8 cellular contexts compared by ENCODE assay signal in genomic region chr19:46346821-46347571, GRCh38. TPM values are rescaled to one million over a fixed set of nuclear protein-coding genes. Genes with fewer than 3 reads are reported as not detected.
DNase-seq lines count a peak whose midpoint lies in the region; ATAC-seq and TF ChIP-seq lines count a peak whose summit lies in the region.

A gene with protein sequence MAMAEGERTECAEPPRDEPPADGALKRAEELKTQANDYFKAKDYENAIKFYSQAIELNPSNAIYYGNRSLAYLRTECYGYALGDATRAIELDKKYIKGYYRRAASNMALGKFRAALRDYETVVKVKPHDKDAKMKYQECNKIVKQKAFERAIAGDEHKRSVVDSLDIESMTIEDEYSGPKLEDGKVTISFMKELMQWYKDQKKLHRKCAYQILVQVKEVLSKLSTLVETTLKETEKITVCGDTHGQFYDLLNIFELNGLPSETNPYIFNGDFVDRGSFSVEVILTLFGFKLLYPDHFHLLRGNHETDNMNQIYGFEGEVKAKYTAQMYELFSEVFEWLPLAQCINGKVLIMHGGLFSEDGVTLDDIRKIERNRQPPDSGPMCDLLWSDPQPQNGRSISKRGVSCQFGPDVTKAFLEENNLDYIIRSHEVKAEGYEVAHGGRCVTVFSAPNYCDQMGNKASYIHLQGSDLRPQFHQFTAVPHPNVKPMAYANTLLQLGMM (plus strand): TSS chr19:46347087. CDS start chr19:46347097, 10 bp downstream.

- H3K4me1 Mint-ChIP-seq in Caco-2 (ENCODE audit: low read depth, unreplicated experiment) = peaks cover 28% of the 10 kb centered on the region

- H3K27ac ChIP-seq in OCI-LY7 (ENCODE audit: low read depth, low read length, poor library complexity, severe bottlenecking) = peak within 1 kb of the TSS; percentile 75

- TF ChIP-seq CTCF in Caco-2 (IDR thresholded peaks at IDR 0.05; ENCODE audit: insufficient read depth in 1 of 2, low read depth in 1 of 2, low read length in 1 of 2, severe bottlenecking in 1 of 2, unreplicated experiment in 1 of 2) = peak; percentile 79 to 95
- TF ChIP-seq CTCF in OCI-LY7 (conservative IDR thresholded peaks at IDR 0.05; ENCODE audit: low read length) = peak; percentile 100

- H3K27ac Mint-ChIP-seq in Caco-2 (ENCODE audit: unreplicated experiment) = peak within 1 kb of the TSS; percentile 78

- peaks cover 4% of the 10 kb centered on the region; the same call in 1 of the 2 replicates for H3K4me1 ChIP-seq in Caco-2
- H3K4me1 ChIP-seq in OCI-LY7 (ENCODE audit: insufficient read depth, low read length, poor library complexity, severe bottlenecking) = peaks cover 49% of the 10 kb centered on the region

- intact Hi-C loops in Caco-2 (cut with micrococcal nuclease; ENCODE audit: unreplicated experiment) = loop anchor here (2.0 kb wide), 2 partner anchors 42 to 66 kb away; no protein-coding TSS in a partner anchor
- intact Hi-C loops in OCI-LY7 (cut with micrococcal nuclease; ENCODE audit: unreplicated experiment) = loop anchor here (2.0 kb wide), 1 partner anchor 48 kb away; no protein-coding TSS in a partner anchor

- H3K36me3 ChIP-seq in Caco-2 (ENCODE audit: control insufficient read depth, insufficient read depth, low read length) (no peaks in the 10 kb centered on the region), OCI-LY7 (ENCODE audit: insufficient read depth, low read length) (peaks cover 20% of the 10 kb centered on the region)

- peak within 1 kb of the TSS; percentile 70 for H3K4me3 ChIP-seq in Caco-2 (ENCODE audit: low read depth, low read length)
- H3K4me3 ChIP-seq in OCI-LY7 (ENCODE audit: low read depth, low read length, poor library complexity, severe bottlenecking) = peak within 1 kb of the TSS; percentile 100

- peak; percentile 56 for ATAC-seq in GM21381 (IDR thresholded peaks at IDR 0.05; ENCODE audit: unreplicated experiment)

- peaks cover 17% of the 10 kb centered on the region for H3K36me3 Mint-ChIP-seq in Caco-2 (ENCODE audit: insufficient read depth, unreplicated experiment)

- DNase-seq in Caco-2 = peak; percentile 96 to 97
- DNase-seq in HuH-7.5 (ENCODE audit: low spot score) = peak; percentile 95
- DNase-seq in OCI-LY7 (ENCODE audit: low spot score) = peak; percentile 96
- DNase-seq in activated T-cell treated with anti-CD3 and anti-CD28 coated beads for 1 hour (ENCODE audit: low read depth) = peak; percentile 74
- DNase-seq in epidermal melanocyte (ENCODE audit: insufficient read length, low spot score) = peak; percentile 97
- DNase-seq in middle frontal gyrus (ENCODE audit: extremely low spot score, low spot score) = peak; percentile 74
- peak; percentile 87 for DNase-seq in stimulated activated CD8-positive, alpha-beta memory T cell treated with anti-CD3 and anti-CD28 coated beads, Interleukin-2, amount 100 ng/mL, for 48 hours (ENCODE audit: low read depth in 2 of 2)

- H3K4me2 ChIP-seq in OCI-LY7 (ENCODE audit: low read length) = peak within 1 kb of the TSS; percentile 95

- H3K27me3 ChIP-seq in Caco-2 (replicated peaks; ENCODE audit: control insufficient read depth, insufficient read depth, low read length) = no peaks in the 10 kb centered on the region

- H3K4me3 Mint-ChIP-seq in Caco-2 (ENCODE audit: unreplicated experiment) = peak within 1 kb of the TSS; percentile 92

- no peaks in the 10 kb centered on the region for H3K9me3 ChIP-seq in Caco-2
- H3K9me3 ChIP-seq in OCI-LY7 (ENCODE audit: low read length) = no peaks in the 10 kb centered on the region

- CTCF ChIA-PET in Caco-2 (lab: Charles Lee) (interaction anchor here (0.6 to 1.4 kb wide), 7 partner anchors 8 to 541 kb away, joined by 3 to 10 read pairs (median 4); partner anchors contain the start of gene DACT3), OCI-LY7 (lab: Charles Lee; ENCODE audit: unreplicated experiment) (no interaction called here)

- BruUV-seq in Caco-2 (replicated peaks; lab: Mats Ljungman, UMichigan) (no TSS peak), OCI-LY7 (replicated peaks; lab: Mats Ljungman, UMichigan) (no TSS peak)

- H4K20me1 ChIP-seq in OCI-LY7 (ENCODE audit: insufficient read depth, low read length) = 0 out of 2 replicates have a peak, but pooled peaks cover 5% of the 10 kb centered on the region

- H2AFZ ChIP-seq in OCI-LY7 (ENCODE audit: low read length) = peak within 1 kb of the TSS; percentile 64

- peaks cover 3% of the 10 kb centered on the region for H3K27me3 Mint-ChIP-seq in Caco-2 (ENCODE audit: insufficient read depth, unreplicated experiment)

- POLR2A ChIA-PET in Caco-2 (lab: Charles Lee) = no interaction called here
- POLR2A ChIA-PET in OCI-LY7 (lab: Charles Lee) = interaction anchor here (0.6 to 1.4 kb wide), 5 partner anchors 9 to 381 kb away, joined by 3 to 4 read pairs (median 3); no protein-coding TSS in a partner anchor

- H3K9me2 ChIP-seq in OCI-LY7 (ENCODE audit: insufficient read depth, low read length) = no peaks in the 10 kb centered on the region

- H3K9me3 Mint-ChIP-seq in Caco-2 (ENCODE audit: unreplicated experiment) = no peaks in the 10 kb centered on the region

- H3K79me2 ChIP-seq in OCI-LY7 (ENCODE audit: insufficient read depth, low read depth, low read length) = peaks cover 50% of the 10 kb centered on the region

RNA-seq across cellular contexts. Expression of the gene that starts here (rescaled TPM):
- total RNA-seq in Caco-2 (2022) (120 and 130 TPM in 2 replicates), OCI-LY7 (2022) (103 and 105 TPM in 2 replicates)
- total RNA-seq in OCI-LY7 (2014; rRNA removed; shearing (Covaris generic)) = 110 and 118 TPM in 2 replicates

Comparison
In these comparisons a context has a peak if more than half of its experiments do, and no peak if none do; other contexts are left out.
1. Peak in every context shown above with its lines: DNase-seq, ATAC-seq, H3K4me3 ChIP-seq and H3K27ac ChIP-seq.